Comparison of ENCODE assay signal across 16 cellular contexts in genomic region chr1:212532469-212533235, GRCh38.
DNase-seq lines count a peak whose midpoint lies in the region; ATAC-seq and TF ChIP-seq lines count a peak whose summit lies in the region.
"Had no signal": no experiment of that assay in that cellular context is flagged by ENCODE, and none has a peak within 500 bp of the region (broad histone marks: within the 10 kb centered on the region; RNA-seq: fewer than 3 reads in every experiment).

No MANE protein-coding gene starts in this region.

- H3K4me3 ChIP-seq in Loucy (ENCODE audit: low read length, poor library complexity, severe bottlenecking) (no peak overlapping the region), esophagus muscularis mucosa (no peak overlapping the region)
- H3K4me3 ChIP-seq: GM23248, SK-N-MC had no signal

- peak overlapping the region; percentile 19 for H3K27ac Mint-ChIP-seq in progenitor cell of endocrine pancreas

- H3F3A ChIP-seq in Loucy (ENCODE audit: low read depth), result no peaks in the 10 kb centered on the region

- intact Hi-C loops in esophagus muscularis mucosa (cut with DNase I), result no loop called here

- no peak for TF ChIP-seq EP300 in esophagus muscularis mucosa (IDR thresholded peaks at IDR 0.05)

- H3K9me3 Mint-ChIP-seq in progenitor cell of endocrine pancreas (ENCODE audit: low read depth), result no peaks in the 10 kb centered on the region

- no peak overlapping the region for H3K9ac ChIP-seq in Loucy (ENCODE audit: low read depth, low read length, poor library complexity, severe bottlenecking)
- H3K9ac ChIP-seq: GM23248 had no signal

- H3K9me3 ChIP-seq in Loucy (ENCODE audit: insufficient read depth, low read depth, low read length) (peaks cover 6% of the 10 kb centered on the region; the same call in 1 of the 2 replicates), esophagus muscularis mucosa (peaks cover 0 to 9% (median 4%) of the 10 kb centered on the region in 4 donors)

- peaks cover 14% of the 10 kb centered on the region for H3K4me1 Mint-ChIP-seq in progenitor cell of endocrine pancreas (ENCODE audit: low read depth)

- H3K27ac ChIP-seq in esophagus muscularis mucosa (replicated peaks in 1 of 4), result no peak overlapping the region
- H3K27ac ChIP-seq: GM23248, SK-N-MC had no signal

- no peaks in the 10 kb centered on the region for H3K27me3 ChIP-seq in Loucy (ENCODE audit: insufficient read depth, low read length, poor library complexity, severe bottlenecking)
- H3K27me3 ChIP-seq in esophagus muscularis mucosa, result no peaks in the 10 kb centered on the region

- H3K4me1 ChIP-seq in Loucy (ENCODE audit: insufficient read depth, low read length, poor library complexity, severe bottlenecking), result no peaks in the 10 kb centered on the region
- no peaks in the 10 kb centered on the region for H3K4me1 ChIP-seq in esophagus muscularis mucosa

- TF ChIP-seq POLR2A in esophagus muscularis mucosa (IDR thresholded peaks at IDR 0.05; ENCODE audit: low read depth), result no peak

- no peak for TF ChIP-seq CTCF in Loucy (conservative IDR thresholded peaks at IDR 0.05; ENCODE audit: low read length)
- TF ChIP-seq CTCF in esophagus muscularis mucosa (IDR thresholded peaks at IDR 0.05), result no peak
- no peak for TF ChIP-seq CTCF in progenitor cell of endocrine pancreas (IDR thresholded peaks at IDR 0.05; ENCODE audit: unreplicated experiment)

- H3K36me3 Mint-ChIP-seq in progenitor cell of endocrine pancreas (ENCODE audit: insufficient read depth), result no peaks in the 10 kb centered on the region

- H3K9me2 ChIP-seq in Loucy (replicated peaks; ENCODE audit: low read depth, low read length), result no peaks in the 10 kb centered on the region

- H2AFZ ChIP-seq in Loucy (ENCODE audit: low read length), result peak overlapping the region; percentile 67; the same call in 1 of the 2 replicates
- H2AFZ ChIP-seq: GM23248 had no signal

- ATAC-seq in GM19452 (IDR thresholded peaks at IDR 0.05; ENCODE audit: unreplicated experiment), result no peak
- ATAC-seq: Panc1 had no signal

- DNase-seq in CD1c-positive myeloid dendritic cell (ENCODE audit: extremely low spot score), result peak; percentile 90
- DNase-seq in esophagus muscularis mucosa (ENCODE audit: extremely low spot score), result peak; percentile 66
- no peak for DNase-seq in progenitor cell of endocrine pancreas (ENCODE audit: low spot score, unreplicated experiment)
- DNase-seq in amygdala (lab: John Stamatoyannopoulos, UW), result no peak
- no peak for DNase-seq in SIG-M5 (lab: John Stamatoyannopoulos, UW)
- DNase-seq: DMS79, GM23248, KG1, NCI-H1436, NCI-H2029, NCI-H345, NCI-H524 treated with DMSO at 0.1 percent for 48 hours had no signal

- H3K27me3 Mint-ChIP-seq in progenitor cell of endocrine pancreas, result peaks cover 23% of the 10 kb centered on the region

- H3K79me2 ChIP-seq in Loucy (ENCODE audit: insufficient read depth, low read length), result no peaks in the 10 kb centered on the region

- H3K36me3 ChIP-seq in Loucy (ENCODE audit: insufficient read depth, low read length), result no peaks in the 10 kb centered on the region
- no peaks in the 10 kb centered on the region for H3K36me3 ChIP-seq in esophagus muscularis mucosa

- H4K20me1 ChIP-seq in Loucy (ENCODE audit: insufficient read depth, low read length, poor library complexity, severe bottlenecking), result no peaks in the 10 kb centered on the region

- 81% methylated on average over 7 of the region's 7 CpGs for WGBS in esophagus muscularis mucosa

- H3K4me2 ChIP-seq in Loucy (ENCODE audit: low read depth, low read length, poor library complexity, severe bottlenecking), result peak overlapping the region; percentile 22

- no peak overlapping the region for H3K4me3 Mint-ChIP-seq in progenitor cell of endocrine pancreas (ENCODE audit: low read depth)

Comparison
In these comparisons a context has a peak if more than half of its experiments do, and no peak if none do; other contexts are left out.
1. DNase-seq: peak in CD1c-positive myeloid dendritic cell (single experiment) and esophagus muscularis mucosa (single experiment); none in progenitor cell of endocrine pancreas (single experiment), amygdala (0 of 56) and SIG-M5 (single experiment).